ENCODE assay signal across 18 cellular contexts in the genomic region with DNA sequence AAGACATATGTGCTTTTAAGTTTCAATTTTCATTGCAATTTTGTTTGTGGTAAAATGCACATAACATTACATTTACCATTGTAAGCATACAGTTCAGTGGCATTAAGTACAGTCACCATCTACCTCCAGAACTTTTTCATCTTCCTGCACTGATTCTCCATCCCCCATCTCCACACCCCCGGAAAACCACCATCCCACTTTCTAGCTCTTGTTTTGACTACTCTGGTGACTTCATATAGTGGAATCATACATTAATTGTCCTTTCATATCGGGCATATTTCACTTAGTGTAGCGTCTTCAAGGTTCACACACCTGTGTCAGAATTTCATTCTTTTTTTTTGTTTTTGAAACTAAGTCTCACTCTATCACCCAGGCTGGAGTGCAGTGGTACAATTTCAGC.
DNase-seq lines count a peak whose midpoint lies in the region; ATAC-seq lines count a peak whose summit lies in the region.
"Had no signal": no experiment of that assay in that cellular context is flagged by ENCODE, and none has a peak within 500 bp of the region (broad histone marks: within the 10 kb centered on the region; RNA-seq: fewer than 3 reads in every experiment).

No MANE protein-coding gene starts in this region.

- no peaks in the 10 kb centered on the region for H3K27me3 Mint-ChIP-seq in activated CD4-positive, alpha-beta memory T cell treated with anti-CD3 and anti-CD28 coated beads for 36 hours
- H3K27me3 Mint-ChIP-seq in activated CD4-positive, alpha-beta memory T cell treated with anti-CD3 and anti-CD28 coated beads, Interleukin-2, amount 10 ng/mL, durations not matched to agents 7 days and 5 days = no peaks in the 10 kb centered on the region
- H3K27me3 Mint-ChIP-seq in activated naive CD8-positive, alpha-beta T cell treated with anti-CD3 and anti-CD28 coated beads, Interleukin-2, amount 50 U/mL, for 24 hours = no peaks in the 10 kb centered on the region
- H3K27me3 Mint-ChIP-seq in stimulated activated naive CD8-positive, alpha-beta T cell treated with anti-CD3 and anti-CD28 coated beads, Interleukin-15, Interleukin-2, amounts not matched to agents 100 ng/mL and 50 ng/mL, for 24 hours = no peaks in the 10 kb centered on the region

- no peaks in the 10 kb centered on the region for H3K9me3 Mint-ChIP-seq in activated CD4-positive, alpha-beta memory T cell treated with anti-CD3 and anti-CD28 coated beads for 36 hours
- no peaks in the 10 kb centered on the region for H3K9me3 Mint-ChIP-seq in activated CD4-positive, alpha-beta memory T cell treated with anti-CD3 and anti-CD28 coated beads, Interleukin-2, amount 10 ng/mL, durations not matched to agents 7 days and 5 days
- no peaks in the 10 kb centered on the region for H3K9me3 Mint-ChIP-seq in activated naive CD8-positive, alpha-beta T cell treated with anti-CD3 and anti-CD28 coated beads, Interleukin-2, amount 50 U/mL, for 24 hours
- H3K9me3 Mint-ChIP-seq in stimulated activated naive CD8-positive, alpha-beta T cell treated with anti-CD3 and anti-CD28 coated beads, Interleukin-15, Interleukin-2, amounts not matched to agents 100 ng/mL and 50 ng/mL, for 24 hours = no peaks in the 10 kb centered on the region
- H3K9me3 Mint-ChIP-seq: CD8-positive, alpha-beta memory T cell had no signal

- H3K4me1 ChIP-seq in effector memory CD4-positive, alpha-beta T cell (ENCODE audit: control insufficient read depth, insufficient read depth, low read length, poor library complexity, severe bottlenecking) = no peaks in the 10 kb centered on the region
- H3K4me1 ChIP-seq: A549 had no signal

- H3K4me1 Mint-ChIP-seq in activated CD4-positive, alpha-beta memory T cell treated with anti-CD3 and anti-CD28 coated beads for 36 hours (ENCODE audit: low read depth) = peaks cover 40% of the 10 kb centered on the region
- peaks cover 18% of the 10 kb centered on the region for H3K4me1 Mint-ChIP-seq in activated CD4-positive, alpha-beta memory T cell treated with anti-CD3 and anti-CD28 coated beads, Interleukin-2, amount 10 ng/mL, durations not matched to agents 7 days and 5 days
- peaks cover 53% of the 10 kb centered on the region for H3K4me1 Mint-ChIP-seq in activated naive CD8-positive, alpha-beta T cell treated with anti-CD3 and anti-CD28 coated beads, Interleukin-2, amount 50 U/mL, for 24 hours
- H3K4me1 Mint-ChIP-seq in stimulated activated naive CD8-positive, alpha-beta T cell treated with anti-CD3 and anti-CD28 coated beads, Interleukin-15, Interleukin-2, amounts not matched to agents 100 ng/mL and 50 ng/mL, for 24 hours (ENCODE audit: low read depth) = peaks cover 59% of the 10 kb centered on the region

- no peaks in the 10 kb centered on the region for H3K9me3 ChIP-seq in effector memory CD4-positive, alpha-beta T cell (ENCODE audit: control insufficient read depth, low read length)
- H3K9me3 ChIP-seq: A549; BLaER1 treated with 17β-estradiol and CSF1 and Interleukin-3, amounts not matched to agents 10 nM and 100 nM had no signal

- DNase-seq in activated CD4-positive, alpha-beta memory T cell treated with anti-CD3 and anti-CD28 coated beads for 36 hours = peak; percentile 50
- no peak for DNase-seq in activated CD4-positive, alpha-beta memory T cell treated with anti-CD3 and anti-CD28 coated beads, Interleukin-2, amount 10 ng/mL, durations not matched to agents 7 days and 5 days
- DNase-seq in stimulated activated CD4-positive, alpha-beta T cell treated with anti-CD3 and anti-CD28 coated beads, Interleukin-15, amount 100 ng/mL, for 24 hours = peak; percentile 37
- DNase-seq in stimulated activated CD4-positive, alpha-beta T cell treated with anti-CD3 and anti-CD28 coated beads, Interleukin-4, amount 100 ng/mL, for 4 hours = no peak
- peak; percentile 13 for DNase-seq in activated naive CD8-positive, alpha-beta T cell treated with anti-CD3 and anti-CD28 coated beads, Interleukin-2, amount 50 U/mL, for 24 hours
- no peak for DNase-seq in H7
- DNase-seq in effector memory CD4-positive, alpha-beta T cell = no peak
- DNase-seq: CD8-positive, alpha-beta memory T cell; DMS79 treated with DMSO at 0.1 percent for 48 hours; NCI-H1105; NCI-H1694 treated with DMSO at 0.1 percent for 48 hours; NCI-H2107; NCI-H2227 treated with DMSO at 0.1 percent for 48 hours; NCI-H524 had no signal

- H3K27ac Mint-ChIP-seq in activated CD4-positive, alpha-beta memory T cell treated with anti-CD3 and anti-CD28 coated beads for 36 hours = no peak overlapping the region
- no peak overlapping the region for H3K27ac Mint-ChIP-seq in activated CD4-positive, alpha-beta memory T cell treated with anti-CD3 and anti-CD28 coated beads, Interleukin-2, amount 10 ng/mL, durations not matched to agents 7 days and 5 days
- peak overlapping the region; percentile 69 for H3K27ac Mint-ChIP-seq in activated naive CD8-positive, alpha-beta T cell treated with anti-CD3 and anti-CD28 coated beads, Interleukin-2, amount 50 U/mL, for 24 hours
- peak overlapping the region; percentile 71 for H3K27ac Mint-ChIP-seq in stimulated activated naive CD8-positive, alpha-beta T cell treated with anti-CD3 and anti-CD28 coated beads, Interleukin-15, Interleukin-2, amounts not matched to agents 100 ng/mL and 50 ng/mL, for 24 hours

- intact Hi-C loops in activated CD4-positive, alpha-beta memory T cell treated with anti-CD3 and anti-CD28 coated beads for 36 hours (cut with micrococcal nuclease) = loop anchor here (1.0 to 5.0 kb wide), 3 partner anchors 17 to 155 kb away; a partner anchor contains a TSS

- H3K27ac ChIP-seq in effector memory CD4-positive, alpha-beta T cell (ENCODE audit: insufficient read depth, low read length, poor library complexity, severe bottlenecking) = no peak overlapping the region
- H3K27ac ChIP-seq: A549; BLaER1 treated with 17β-estradiol and CSF1 and Interleukin-3, amounts not matched to agents 10 nM and 100 nM had no signal

- H3K4me3 ChIP-seq in H7 (ENCODE audit: insufficient read depth, low read depth, low read length) = no peak overlapping the region
- no peak overlapping the region for H3K4me3 ChIP-seq in effector memory CD4-positive, alpha-beta T cell (ENCODE audit: insufficient read depth, low read depth, low read length, poor library complexity, severe bottlenecking)
- H3K4me3 ChIP-seq: A549; BLaER1 treated with 17β-estradiol and CSF1 and Interleukin-3, amounts not matched to agents 10 nM and 100 nM had no signal

- ATAC-seq in activated naive CD8-positive, alpha-beta T cell treated with anti-CD3 and anti-CD28 coated beads, Interleukin-2, amount 50 U/mL, for 24 hours = peak; percentile 75
- ATAC-seq: A549, HCT116 had no signal

- CTCF ChIA-PET in activated CD4-positive, alpha-beta memory T cell treated with anti-CD3 and anti-CD28 coated beads for 36 hours (lab: Charles Lee) = no interaction called here
- CTCF ChIA-PET in activated CD4-positive, alpha-beta memory T cell treated with anti-CD3 and anti-CD28 coated beads, Interleukin-2, amount 10 ng/mL, durations not matched to agents 7 days and 5 days (lab: Charles Lee) = no interaction called here

- POLR2A ChIA-PET in activated CD4-positive, alpha-beta memory T cell treated with anti-CD3 and anti-CD28 coated beads for 36 hours (lab: Charles Lee) = no interaction called here
- POLR2A ChIA-PET in activated CD4-positive, alpha-beta memory T cell treated with anti-CD3 and anti-CD28 coated beads, Interleukin-2, amount 10 ng/mL, durations not matched to agents 7 days and 5 days (lab: Charles Lee) = no interaction called here

- no peaks in the 10 kb centered on the region for H3K27me3 ChIP-seq in H7 (ENCODE audit: control insufficient read depth, insufficient read depth, low read length)
- H3K27me3 ChIP-seq in effector memory CD4-positive, alpha-beta T cell (replicated peaks; ENCODE audit: control insufficient read depth, insufficient read depth, low read length, poor library complexity, severe bottlenecking) = no peaks in the 10 kb centered on the region
- H3K27me3 ChIP-seq: BLaER1 treated with 17β-estradiol and CSF1 and Interleukin-3, amounts not matched to agents 10 nM and 100 nM had no signal

- no peaks in the 10 kb centered on the region for H3K36me3 ChIP-seq in H7 (replicated peaks; ENCODE audit: control insufficient read depth, insufficient read depth, low read length)
- no peaks in the 10 kb centered on the region for H3K36me3 ChIP-seq in effector memory CD4-positive, alpha-beta T cell (ENCODE audit: control insufficient read depth, insufficient read depth, low read length)

- H3K36me3 Mint-ChIP-seq in activated CD4-positive, alpha-beta memory T cell treated with anti-CD3 and anti-CD28 coated beads for 36 hours = no peaks in the 10 kb centered on the region
- peaks cover 17% of the 10 kb centered on the region for H3K36me3 Mint-ChIP-seq in activated CD4-positive, alpha-beta memory T cell treated with anti-CD3 and anti-CD28 coated beads, Interleukin-2, amount 10 ng/mL, durations not matched to agents 7 days and 5 days (ENCODE audit: low read depth)
- H3K36me3 Mint-ChIP-seq in activated naive CD8-positive, alpha-beta T cell treated with anti-CD3 and anti-CD28 coated beads, Interleukin-2, amount 50 U/mL, for 24 hours (ENCODE audit: low read depth) = peaks cover 11% of the 10 kb centered on the region
- peaks cover 11% of the 10 kb centered on the region for H3K36me3 Mint-ChIP-seq in stimulated activated naive CD8-positive, alpha-beta T cell treated with anti-CD3 and anti-CD28 coated beads, Interleukin-15, Interleukin-2, amounts not matched to agents 100 ng/mL and 50 ng/mL, for 24 hours (ENCODE audit: low read depth)
- H3K36me3 Mint-ChIP-seq: CD8-positive, alpha-beta memory T cell had no signal

- no peak overlapping the region for H3K4me3 Mint-ChIP-seq in activated CD4-positive, alpha-beta memory T cell treated with anti-CD3 and anti-CD28 coated beads for 36 hours
- no peak overlapping the region for H3K4me3 Mint-ChIP-seq in activated CD4-positive, alpha-beta memory T cell treated with anti-CD3 and anti-CD28 coated beads, Interleukin-2, amount 10 ng/mL, durations not matched to agents 7 days and 5 days
- peak overlapping the region; percentile 4 for H3K4me3 Mint-ChIP-seq in activated naive CD8-positive, alpha-beta T cell treated with anti-CD3 and anti-CD28 coated beads, Interleukin-2, amount 50 U/mL, for 24 hours
- H3K4me3 Mint-ChIP-seq in stimulated activated naive CD8-positive, alpha-beta T cell treated with anti-CD3 and anti-CD28 coated beads, Interleukin-15, Interleukin-2, amounts not matched to agents 100 ng/mL and 50 ng/mL, for 24 hours = no peak overlapping the region
- H3K4me3 Mint-ChIP-seq: CD8-positive, alpha-beta memory T cell had no signal

Comparison
In these comparisons a context has a peak if more than half of its experiments do, and no peak if none do; other contexts are left out.
1. DNase-seq: peak in activated CD4-positive, alpha-beta memory T cell treated with anti-CD3 and anti-CD28 coated beads for 36 hours (single experiment), stimulated activated CD4-positive, alpha-beta T cell treated with anti-CD3 and anti-CD28 coated beads, Interleukin-15, amount 100 ng/mL, for 24 hours (single experiment) and activated naive CD8-positive, alpha-beta T cell treated with anti-CD3 and anti-CD28 coated beads, Interleukin-2, amount 50 U/mL, for 24 hours (single experiment); none in activated CD4-positive, alpha-beta memory T cell treated with anti-CD3 and anti-CD28 coated beads, Interleukin-2, amount 10 ng/mL, durations not matched to agents 7 days and 5 days (single experiment), stimulated activated CD4-positive, alpha-beta T cell treated with anti-CD3 and anti-CD28 coated beads, Interleukin-4, amount 100 ng/mL, for 4 hours (0 of 2), H7 (single experiment) and effector memory CD4-positive, alpha-beta T cell (0 of 3).
2. H3K27ac Mint-ChIP-seq: peak in activated naive CD8-positive, alpha-beta T cell treated with anti-CD3 and anti-CD28 coated beads, Interleukin-2, amount 50 U/mL, for 24 hours (single experiment) and stimulated activated naive CD8-positive, alpha-beta T cell treated with anti-CD3 and anti-CD28 coated beads, Interleukin-15, Interleukin-2, amounts not matched to agents 100 ng/mL and 50 ng/mL, for 24 hours (single experiment); none in activated CD4-positive, alpha-beta memory T cell treated with anti-CD3 and anti-CD28 coated beads for 36 hours (single experiment) and activated CD4-positive, alpha-beta memory T cell treated with anti-CD3 and anti-CD28 coated beads, Interleukin-2, amount 10 ng/mL, durations not matched to agents 7 days and 5 days (single experiment).